8 cellular contexts compared by ENCODE assay signal in the genomic region with DNA sequence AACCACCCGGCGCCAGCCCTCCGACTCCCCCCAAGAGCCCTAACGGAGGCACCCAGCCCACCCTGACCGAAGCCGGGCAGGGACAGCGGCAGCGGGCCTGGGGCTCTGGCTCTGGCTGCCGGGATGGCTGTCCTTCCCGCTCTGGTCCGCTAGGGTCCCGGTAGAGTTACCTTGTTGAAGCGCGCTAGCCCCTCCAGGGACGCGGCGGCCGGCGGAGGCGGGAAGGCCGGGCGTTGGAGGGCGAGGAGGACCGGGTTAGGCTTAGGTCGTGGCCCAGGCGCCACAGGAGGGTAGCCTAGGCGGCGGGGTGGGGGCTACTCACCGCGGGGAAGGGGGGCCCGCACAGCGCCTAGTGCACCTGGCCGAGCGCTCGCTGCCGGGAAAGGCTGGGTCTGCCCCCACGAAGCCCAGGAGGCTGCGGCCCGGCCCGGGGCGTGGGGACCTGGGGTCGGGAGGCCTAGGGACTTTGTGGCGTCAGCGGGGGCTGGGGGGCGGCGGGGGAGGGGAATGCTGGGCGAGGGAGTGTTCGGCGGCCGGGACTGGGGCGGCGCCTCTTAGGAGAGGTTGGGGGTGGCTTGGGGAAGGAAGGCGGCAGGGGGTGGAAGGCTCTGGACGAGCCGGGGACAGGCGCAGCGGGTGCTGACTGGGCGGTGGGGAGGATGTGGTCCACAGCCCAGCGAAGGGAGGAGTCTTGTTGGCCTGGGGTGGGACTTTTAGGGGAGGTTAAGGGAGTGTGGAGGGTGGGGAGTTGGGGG. TPM values are rescaled to one million over a fixed set of nuclear protein-coding genes. Genes with fewer than 3 reads are reported as not detected.
DNase-seq lines count a peak whose midpoint lies in the region; ATAC-seq and TF ChIP-seq lines count a peak whose summit lies in the region.

A gene with protein sequence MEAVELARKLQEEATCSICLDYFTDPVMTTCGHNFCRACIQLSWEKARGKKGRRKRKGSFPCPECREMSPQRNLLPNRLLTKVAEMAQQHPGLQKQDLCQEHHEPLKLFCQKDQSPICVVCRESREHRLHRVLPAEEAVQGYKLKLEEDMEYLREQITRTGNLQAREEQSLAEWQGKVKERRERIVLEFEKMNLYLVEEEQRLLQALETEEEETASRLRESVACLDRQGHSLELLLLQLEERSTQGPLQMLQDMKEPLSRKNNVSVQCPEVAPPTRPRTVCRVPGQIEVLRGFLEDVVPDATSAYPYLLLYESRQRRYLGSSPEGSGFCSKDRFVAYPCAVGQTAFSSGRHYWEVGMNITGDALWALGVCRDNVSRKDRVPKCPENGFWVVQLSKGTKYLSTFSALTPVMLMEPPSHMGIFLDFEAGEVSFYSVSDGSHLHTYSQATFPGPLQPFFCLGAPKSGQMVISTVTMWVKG (minus strand): TSS at position 645 of the 755 bp plus-strand sequence. CDS start 1,789 bp downstream, outside the sequence.

- peak in 8 of 12 donors; percentile 10 to 44 (median 20) for TF ChIP-seq CTCF in heart left ventricle (IDR thresholded peaks at IDR 0.05)
- TF ChIP-seq CTCF in GM10248 (IDR thresholded peaks at IDR 0.05; ENCODE audit: control extremely low read depth, extremely low read depth, low read depth, missing control alignments): no peak

- CTCF ChIA-PET in CD4-positive, alpha-beta memory T cell (lab: Charles Lee; ENCODE audit: partially characterized antibody): no interaction called here
- CTCF ChIA-PET in activated naive CD4-positive, alpha-beta T cell treated with anti-CD3 and anti-CD28 coated beads for 36 hours (lab: Charles Lee): no interaction called here
- CTCF ChIA-PET in GM10248 (lab: Yijun Ruan, JAX): interaction anchor here (1.8 kb wide), 1 partner anchor 42 kb away, joined by 4 read pairs; no protein-coding TSS in a partner anchor

- TF ChIP-seq POLR2A in heart left ventricle (IDR thresholded peaks at IDR 0.05): no peak

- peaks cover 0 to 2% of the 10 kb centered on the region in 2 donors for H3K36me3 Mint-ChIP-seq in CD4-positive, alpha-beta memory T cell
- no peaks in the 10 kb centered on the region for H3K36me3 Mint-ChIP-seq in activated naive CD4-positive, alpha-beta T cell treated with anti-CD3 and anti-CD28 coated beads for 36 hours (ENCODE audit: low read depth)

- peak within 1 kb of the TSS; percentile 78 to 87 (median 84) for H3K4me3 Mint-ChIP-seq in CD4-positive, alpha-beta memory T cell
- H3K4me3 Mint-ChIP-seq in activated naive CD4-positive, alpha-beta T cell treated with anti-CD3 and anti-CD28 coated beads for 36 hours: peak within 1 kb of the TSS; percentile 78

- no peaks in the 10 kb centered on the region for H3K27me3 ChIP-seq in CD4-positive, alpha-beta memory T cell (ENCODE audit: insufficient read depth, low read length)
- peaks cover 0 to 37% (median 26%) of the 10 kb centered on the region in 9 donors for H3K27me3 ChIP-seq in heart left ventricle

- intact Hi-C loops in CD4-positive, alpha-beta memory T cell (cut with micrococcal nuclease): no loop called here
- intact Hi-C loops in activated naive CD4-positive, alpha-beta T cell treated with anti-CD3 and anti-CD28 coated beads for 36 hours (cut with micrococcal nuclease): loop anchor here (1.0 kb wide), 1 partner anchor 9 kb away; no protein-coding TSS in a partner anchor
- intact Hi-C loops in heart left ventricle (cut with DNase I): no loop called here

- 1 to 3% (median 1%) methylated on average over 26 to 59 of the region's 59 CpGs for WGBS in heart left ventricle, 4 donors

- POLR2A ChIA-PET in CD4-positive, alpha-beta memory T cell (lab: Charles Lee; ENCODE audit: partially characterized antibody): no interaction called here
- POLR2A ChIA-PET in GM10248 (lab: Yijun Ruan, JAX): no interaction called here

- peaks cover 12 to 21% (median 18%) of the 10 kb centered on the region in 4 donors for H3K4me1 Mint-ChIP-seq in CD4-positive, alpha-beta memory T cell
- peaks cover 13% of the 10 kb centered on the region for H3K4me1 Mint-ChIP-seq in activated naive CD4-positive, alpha-beta T cell treated with anti-CD3 and anti-CD28 coated beads for 36 hours (ENCODE audit: low read depth)

- H3K4me1 ChIP-seq in CD4-positive, alpha-beta memory T cell (ENCODE audit: insufficient read depth, low read length): peaks cover 18% of the 10 kb centered on the region
- peaks cover 3 to 22% (median 13%) of the 10 kb centered on the region in 12 donors for H3K4me1 ChIP-seq in heart left ventricle

- H3K9me3 ChIP-seq in CD4-positive, alpha-beta memory T cell (ENCODE audit: control insufficient read depth in 1 of 2, low read length in 2 of 2): no peaks in the 10 kb centered on the region
- H3K9me3 ChIP-seq in heart left ventricle: no peaks in the 10 kb centered on the region

- ATAC-seq in heart left ventricle: peak in 3 of 4 donors; percentile 48 to 58 (median 49)
- no peak for ATAC-seq in GM21381 (IDR thresholded peaks at IDR 0.05; ENCODE audit: unreplicated experiment)

- H3K36me3 ChIP-seq in CD4-positive, alpha-beta memory T cell (ENCODE audit: insufficient read depth, low read length): no peaks in the 10 kb centered on the region
- H3K36me3 ChIP-seq in heart left ventricle: no peaks in the 10 kb centered on the region

- no peak within 1 kb of the TSS for H3K27ac ChIP-seq in CD4-positive, alpha-beta memory T cell (ENCODE audit: low read depth, low read length)
- H3K27ac ChIP-seq in heart left ventricle: peak within 1 kb of the TSS in 1 of 12 donors; percentile 9

- H3K4me3 ChIP-seq in CD4-positive, alpha-beta memory T cell (ENCODE audit: low read length in 2 of 2): peak within 1 kb of the TSS in 1 of 2 donors; percentile 24
- peak within 1 kb of the TSS; percentile 15 to 56 (median 50) for H3K4me3 ChIP-seq in heart left ventricle

- no peaks in the 10 kb centered on the region for H3K9me3 Mint-ChIP-seq in CD4-positive, alpha-beta memory T cell
- no peaks in the 10 kb centered on the region for H3K9me3 Mint-ChIP-seq in activated naive CD4-positive, alpha-beta T cell treated with anti-CD3 and anti-CD28 coated beads for 36 hours

- peaks cover 2 to 8% of the 10 kb centered on the region in 2 donors for H3K27me3 Mint-ChIP-seq in CD4-positive, alpha-beta memory T cell
- peaks cover 5% of the 10 kb centered on the region for H3K27me3 Mint-ChIP-seq in activated naive CD4-positive, alpha-beta T cell treated with anti-CD3 and anti-CD28 coated beads for 36 hours (ENCODE audit: low read depth)

- H3K27ac Mint-ChIP-seq in CD4-positive, alpha-beta memory T cell: peak within 1 kb of the TSS in 5 of 7 donors; percentile 36 to 84 (median 60)
- no peak within 1 kb of the TSS for H3K27ac Mint-ChIP-seq in activated naive CD4-positive, alpha-beta T cell treated with anti-CD3 and anti-CD28 coated beads for 36 hours

- DNase-seq in CD4-positive, alpha-beta memory T cell: peak; percentile 16 to 55 (median 22)
- DNase-seq in NCI-H1092 treated with DMSO at 0.1 percent for 48 hours (lab: John Stamatoyannopoulos, UW) (peak; percentile 60), heart left ventricle (no peak), retina (peak; percentile 78), GM10248 (ENCODE audit: extremely low spot score) (no peak), NOMO-1 treated with dmso at 0.1 percent for 144 hours (lab: John Stamatoyannopoulos, UW; ENCODE audit: unreplicated experiment) (no peak)
- DNase-seq in activated naive CD4-positive, alpha-beta T cell treated with anti-CD3 and anti-CD28 coated beads for 36 hours: peak; percentile 59

RNA-seq across cellular contexts. Expression of the gene that starts here (rescaled TPM):
- total RNA-seq in CD4-positive, alpha-beta memory T cell: under 1 TPM; 0.69 to 0.76 TPM
- polyA plus RNA-seq in CD4-positive, alpha-beta memory T cell: under 1 TPM in 1 of 2 donors, not detected in 1; 0.25 TPM
- total RNA-seq in activated naive CD4-positive, alpha-beta T cell treated with anti-CD3 and anti-CD28 coated beads for 36 hours: 1 to 10 TPM; 1.0 to 1.2 TPM
- 1 to 10 TPM in 1 of 9 donors, under 1 TPM in 5, not detected in 3; 0.27 to 1.7 (median 0.57) TPM for total RNA-seq in heart left ventricle
- polyA plus RNA-seq in heart left ventricle: under 1 TPM; 0.08 to 0.11 TPM

Comparison
In these comparisons a context has a peak if more than half of its experiments do, and no peak if none do; other contexts are left out.
1. Peak in DNase-seq in CD4-positive, alpha-beta memory T cell; RNA of the gene not detected or under 1 TPM.
2. DNase-seq: peak in NCI-H1092 treated with DMSO at 0.1 percent for 48 hours (single experiment), activated naive CD4-positive, alpha-beta T cell treated with anti-CD3 and anti-CD28 coated beads for 36 hours (single experiment) and retina (single experiment); none in heart left ventricle (0 of 5), GM10248 (single experiment) and NOMO-1 treated with dmso at 0.1 percent for 144 hours (single experiment).